ENCODE assay signal across 1 cellular context in genomic region chr1:199794105-199794863, GRCh38.
TF ChIP-seq lines count a peak whose summit lies in the region.

No MANE protein-coding gene starts in this region.

TF ChIP-seq in GM23338, 12 proteins besides CTCF, POLR2A, EP300 and RAD21 (continued from another document):
- TF ChIP-seq ZNF114 (CRISPR knock-in tag; IDR thresholded peaks at IDR 0.05) (no peak), POLR2AphosphoS5 (IDR thresholded peaks at IDR 0.05; ENCODE audit: low read depth) (no peak), JUNB (IDR thresholded peaks at IDR 0.05; ENCODE audit: unreplicated experiment) (no peak), REST (IDR thresholded peaks at IDR 0.05; ENCODE audit: unreplicated experiment) (no peak)
